18 cellular contexts compared by ENCODE assay signal in the genomic region with DNA sequence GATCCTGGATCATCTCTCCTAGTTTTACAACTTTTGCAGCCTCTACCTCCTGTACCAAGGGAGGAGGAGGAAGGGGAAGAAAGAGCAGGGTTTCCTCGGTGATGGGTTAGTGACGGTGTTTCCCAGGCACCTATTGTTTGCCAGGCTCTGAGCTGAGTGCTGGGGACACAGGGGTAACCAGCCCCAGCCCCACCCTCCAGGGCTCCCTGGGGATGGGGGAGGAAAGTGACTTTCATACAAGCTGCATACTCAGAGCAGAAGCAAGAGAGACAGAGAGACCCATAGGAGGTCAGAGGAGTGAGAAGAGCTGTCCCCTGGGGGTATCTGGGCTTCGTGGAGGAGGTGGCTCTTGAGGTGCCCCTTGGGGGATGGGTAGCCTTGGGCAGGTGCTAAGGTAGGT.
DNase-seq lines count a peak whose midpoint lies in the region; ATAC-seq and TF ChIP-seq lines count a peak whose summit lies in the region.
"Had no signal": no experiment of that assay in that cellular context is flagged by ENCODE, and none has a peak within 500 bp of the region (broad histone marks: within the 10 kb centered on the region; RNA-seq: fewer than 3 reads in every experiment).

No MANE protein-coding gene starts in this region.

- peaks cover 5 to 19% (median 10%) of the 10 kb centered on the region in 3 donors for H3K27me3 Mint-ChIP-seq in CD14-positive monocyte (ENCODE audit: low read depth in 3 of 3)
- peaks cover 5% of the 10 kb centered on the region for H3K27me3 Mint-ChIP-seq in dendritic cell treated with granulocyte-macrophage colony-stimulating factor and Interleukin-4, amounts not matched to agents 40 ng/mL and 50 ng/mL, for 4 days
- peaks cover 0 to 13% (median 6%) of the 10 kb centered on the region in 5 donors for H3K27me3 Mint-ChIP-seq in naive thymus-derived CD4-positive, alpha-beta T cell

- POLR2A ChIA-PET in naive thymus-derived CD4-positive, alpha-beta T cell (lab: Charles Lee) = no interaction called here

- no peaks in the 10 kb centered on the region for H3K9me3 ChIP-seq in naive thymus-derived CD4-positive, alpha-beta T cell (ENCODE audit: control insufficient read depth in 2 of 3, low read length in 3 of 3)
- H3K9me3 ChIP-seq: breast epithelium, Caco-2, tibial artery had no signal

- H3K9me3 Mint-ChIP-seq in CD14-positive monocyte = peaks cover 5 to 9% (median 6%) of the 10 kb centered on the region in 7 donors
- no peaks in the 10 kb centered on the region for H3K9me3 Mint-ChIP-seq in dendritic cell treated with granulocyte-macrophage colony-stimulating factor and Interleukin-4, amounts not matched to agents 40 ng/mL and 50 ng/mL, for 4 days
- peaks cover 0 to 9% (median 0%) of the 10 kb centered on the region in 11 donors for H3K9me3 Mint-ChIP-seq in naive thymus-derived CD4-positive, alpha-beta T cell
- H3K9me3 Mint-ChIP-seq: HFFc6 had no signal

- H3K27me3 ChIP-seq in naive thymus-derived CD4-positive, alpha-beta T cell (ENCODE audit: control insufficient read depth in 2 of 2, insufficient read depth in 2 of 2, low read length in 2 of 2) = no peaks in the 10 kb centered on the region
- H3K27me3 ChIP-seq: breast epithelium had no signal

- H3K36me3 Mint-ChIP-seq in CD14-positive monocyte = peaks cover 0 to 3% of the 10 kb centered on the region in 2 donors
- H3K36me3 Mint-ChIP-seq in dendritic cell treated with granulocyte-macrophage colony-stimulating factor and Interleukin-4, amounts not matched to agents 40 ng/mL and 50 ng/mL, for 4 days (ENCODE audit: low read depth) = no peaks in the 10 kb centered on the region
- H3K36me3 Mint-ChIP-seq in naive thymus-derived CD4-positive, alpha-beta T cell = no peaks in the 10 kb centered on the region

- H3K4me1 Mint-ChIP-seq in CD14-positive monocyte = peaks cover 35% of the 10 kb centered on the region
- peaks cover 53% of the 10 kb centered on the region for H3K4me1 Mint-ChIP-seq in dendritic cell treated with granulocyte-macrophage colony-stimulating factor and Interleukin-4, amounts not matched to agents 40 ng/mL and 50 ng/mL, for 4 days (ENCODE audit: low read depth)
- H3K4me1 Mint-ChIP-seq in naive thymus-derived CD4-positive, alpha-beta T cell = peaks cover 0 to 11% (median 0%) of the 10 kb centered on the region in 7 donors

- H3K36me3 ChIP-seq in naive thymus-derived CD4-positive, alpha-beta T cell (ENCODE audit: control insufficient read depth in 2 of 3, insufficient read depth in 3 of 3, low read length in 3 of 3) = no peaks in the 10 kb centered on the region
- H3K36me3 ChIP-seq: breast epithelium, tibial artery had no signal

- peak; percentile 49 for ATAC-seq in GM18907 (IDR thresholded peaks at IDR 0.05; ENCODE audit: unreplicated experiment)
- peak; percentile 42 for ATAC-seq in HG03060 (IDR thresholded peaks at IDR 0.05; ENCODE audit: low read depth, unreplicated experiment)
- ATAC-seq in naive thymus-derived CD4-positive, alpha-beta T cell = no peak
- no peak for ATAC-seq in GM21367 (IDR thresholded peaks at IDR 0.05; ENCODE audit: unreplicated experiment)
- ATAC-seq: right cardiac atrium, SK-N-SH treated with all-trans-retinoic acid at 6 μM for 48 hours had no signal

- CTCF ChIA-PET in naive thymus-derived CD4-positive, alpha-beta T cell (lab: Charles Lee) = no interaction called here

- H3K4me3 ChIP-seq in naive thymus-derived CD4-positive, alpha-beta T cell (ENCODE audit: low read length) = no peak overlapping the region
- H3K4me3 ChIP-seq: breast epithelium, lung, tibial artery had no signal

- no peaks in the 10 kb centered on the region for H3K4me1 ChIP-seq in naive thymus-derived CD4-positive, alpha-beta T cell (ENCODE audit: control insufficient read depth in 2 of 2, insufficient read depth in 2 of 2, low read length in 2 of 2)
- H3K4me1 ChIP-seq: breast epithelium, Caco-2 had no signal

- peak overlapping the region in 4 of 7 donors; percentile 30 to 84 (median 50) for H3K27ac Mint-ChIP-seq in CD14-positive monocyte
- peak overlapping the region; percentile 82 for H3K27ac Mint-ChIP-seq in dendritic cell treated with granulocyte-macrophage colony-stimulating factor and Interleukin-4, amounts not matched to agents 40 ng/mL and 50 ng/mL, for 4 days
- no peak overlapping the region for H3K27ac Mint-ChIP-seq in naive thymus-derived CD4-positive, alpha-beta T cell
- H3K27ac Mint-ChIP-seq: HFFc6 had no signal

- no peak for DNase-seq in CD14-positive monocyte (ENCODE audit: low spot score)
- no peak for DNase-seq in naive thymus-derived CD4-positive, alpha-beta T cell
- no peak for DNase-seq in stimulated activated CD4-positive, alpha-beta T cell treated with anti-CD3 and anti-CD28 coated beads, Interleukin-4, amount 100 ng/mL, for 4 hours
- DNase-seq: Caco-2, HFFc6, hippocampal formation, NCI-H146, right cardiac atrium, RPMI8226, T-helper 9 cell, tibial artery had no signal

- H3K4me3 Mint-ChIP-seq in CD14-positive monocyte = peak overlapping the region in 1 of 2 donors; percentile 39
- H3K4me3 Mint-ChIP-seq in dendritic cell treated with granulocyte-macrophage colony-stimulating factor and Interleukin-4, amounts not matched to agents 40 ng/mL and 50 ng/mL, for 4 days = no peak overlapping the region
- H3K4me3 Mint-ChIP-seq in naive thymus-derived CD4-positive, alpha-beta T cell = no peak overlapping the region
- H3K4me3 Mint-ChIP-seq: HFFc6 had no signal

- no peak for TF ChIP-seq CTCF in CD14-positive monocyte (IDR thresholded peaks at IDR 0.05)

- H3K27ac ChIP-seq in naive thymus-derived CD4-positive, alpha-beta T cell (ENCODE audit: low read depth, low read length) = no peak overlapping the region
- H3K27ac ChIP-seq: breast epithelium, tibial artery had no signal

- intact Hi-C loops in CD14-positive monocyte (cut with micrococcal nuclease) = no loop called here
- intact Hi-C loops in dendritic cell treated with granulocyte-macrophage colony-stimulating factor and Interleukin-4, amounts not matched to agents 40 ng/mL and 50 ng/mL, for 4 days (cut with micrococcal nuclease) = no loop called here
- intact Hi-C loops in naive thymus-derived CD4-positive, alpha-beta T cell (cut with micrococcal nuclease) = no loop called here

Comparison
In these comparisons a context has a peak if more than half of its experiments do, and no peak if none do; other contexts are left out.
1. H3K27ac Mint-ChIP-seq: peak in CD14-positive monocyte (4 of 7) and dendritic cell treated with granulocyte-macrophage colony-stimulating factor and Interleukin-4, amounts not matched to agents 40 ng/mL and 50 ng/mL, for 4 days (single experiment); none in naive thymus-derived CD4-positive, alpha-beta T cell (0 of 9).
2. ATAC-seq: peak in GM18907 (single experiment) and HG03060 (single experiment); none in naive thymus-derived CD4-positive, alpha-beta T cell (single experiment) and GM21367 (single experiment).